Comparison of ENCODE assay signal across 9 cellular contexts in genomic region chr2:24955232-24955631, GRCh38.
"Had no signal": no experiment of that assay in that cellular context is flagged by ENCODE, and none has a peak within 500 bp of the region (broad histone marks: within the 10 kb centered on the region; RNA-seq: fewer than 3 reads in every experiment).

No MANE protein-coding gene starts in this region.

- H2AFZ ChIP-seq: GM23338 had no signal

- H3K9me3 Mint-ChIP-seq: GM23338 had no signal

- ATAC-seq: GM23338 had no signal

- H3K4me3 ChIP-seq: GM23338 had no signal

- H3K4me3 Mint-ChIP-seq: GM23338, H9, HFFc6 had no signal

- H3K27ac Mint-ChIP-seq: GM23338, H9, HFFc6 had no signal

- H3K27ac ChIP-seq: KMS-11 had no signal

- DNase-seq: H9, HCEC 1CT, HFFc6, IMR-90, KBM-7 had no signal

- FAIRE-seq: H1, HTR-8/SVneo had no signal

- H3K9ac ChIP-seq: KMS-11 had no signal

- H3K4me1 Mint-ChIP-seq: GM23338, H9 had no signal

- H3K4me2 ChIP-seq: GM23338, KMS-11 had no signal
